1 cellular context compared by ENCODE assay signal in the genomic region with DNA sequence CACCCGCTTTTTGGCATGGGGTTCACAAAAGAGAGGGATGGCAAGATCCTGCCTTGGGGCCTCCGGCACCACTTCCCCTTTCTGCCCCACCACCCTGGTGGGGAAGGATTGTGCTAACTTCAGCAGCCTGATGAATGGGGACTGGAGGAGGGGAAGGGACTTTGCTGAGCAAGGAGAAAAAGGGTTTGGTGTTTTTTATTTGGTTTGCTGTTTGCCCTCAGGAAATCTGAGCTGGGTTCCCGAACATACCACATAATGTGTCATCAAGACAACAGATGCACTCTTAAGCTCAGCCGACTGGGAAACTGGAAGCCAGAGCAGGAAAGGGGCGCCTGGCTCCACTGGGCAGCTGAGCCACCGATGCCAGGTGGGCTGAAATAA.
TF ChIP-seq lines count a peak whose summit lies in the region.

No MANE protein-coding gene starts in this region.

TF ChIP-seq in GM23338, 12 proteins besides CTCF, POLR2A, EP300 and RAD21 (continued from another document):
- no peak for TF ChIP-seq REST (IDR thresholded peaks at IDR 0.05; ENCODE audit: unreplicated experiment)
- no peak for TF ChIP-seq NANOG (IDR thresholded peaks at IDR 0.05; ENCODE audit: borderline replicate concordance)
- no peak for TF ChIP-seq CREB1 (CRISPR knock-in tag; IDR thresholded peaks at IDR 0.05; ENCODE audit: low read depth)
- no peak for TF ChIP-seq ZNF331 (CRISPR knock-in tag; IDR thresholded peaks at IDR 0.05; ENCODE audit: low read depth)
- TF ChIP-seq JUNB (IDR thresholded peaks at IDR 0.05; ENCODE audit: unreplicated experiment) = no peak
- no peak for TF ChIP-seq POLR2AphosphoS5 (IDR thresholded peaks at IDR 0.05; ENCODE audit: low read depth)
